In the genomic region with DNA sequence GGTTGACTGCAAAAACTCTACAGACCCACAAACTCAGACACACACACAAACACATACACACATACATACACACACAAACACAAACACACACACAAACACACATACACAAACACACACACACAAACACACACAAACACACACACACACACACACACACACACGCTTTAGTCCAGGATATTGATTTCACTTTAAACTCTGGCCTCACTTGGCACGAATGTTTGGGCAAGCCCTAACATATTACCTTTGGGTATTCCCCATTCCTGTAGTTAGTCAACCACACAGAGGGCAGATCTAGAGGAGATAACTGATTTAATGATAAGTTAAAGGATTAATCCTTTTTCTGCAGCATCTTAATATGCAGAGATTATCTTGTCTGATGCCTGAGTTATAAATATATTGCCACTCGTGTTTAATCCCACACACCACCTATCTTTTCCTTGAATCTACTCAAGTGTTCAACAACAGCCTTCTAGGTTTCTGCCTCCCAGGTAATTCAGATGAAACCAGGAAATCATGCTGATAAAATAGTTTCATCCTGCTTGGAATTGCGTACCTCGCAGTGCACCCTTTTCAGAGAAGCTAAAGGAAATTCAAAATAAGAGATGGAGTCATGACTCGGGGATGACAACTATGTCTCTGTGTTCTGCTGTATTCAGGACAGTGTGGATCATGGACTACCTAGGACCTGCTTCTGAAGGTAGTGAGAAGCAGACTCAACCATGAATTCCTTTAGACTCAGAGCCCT, we compare ENCODE assay signal across 25 cellular contexts. TPM values are rescaled to one million over a fixed set of nuclear protein-coding genes. Genes with fewer than 3 reads are reported as not detected.
DNase-seq lines count a peak whose midpoint lies in the region; ATAC-seq, FAIRE-seq and TF ChIP-seq lines count a peak whose summit lies in the region.
"Had no signal": no experiment of that assay in that cellular context is flagged by ENCODE, and none has a peak within 500 bp of the region (broad histone marks: within the 10 kb centered on the region; RNA-seq: fewer than 3 reads in every experiment).

No MANE protein-coding gene starts in this region.

- no peak for TF ChIP-seq POLR2A in breast epithelium (IDR thresholded peaks at IDR 0.05)
- no peak for TF ChIP-seq POLR2A in heart left ventricle (IDR thresholded peaks at IDR 0.05)

- peak; percentile 53 for ATAC-seq in stimulated activated effector memory CD8-positive, alpha-beta T cell treated with anti-CD3 and anti-CD28 coated beads, Interleukin-12 subunit alpha, Interleukin-12 subunit beta, amount 100 ng/mL, for 72 hours
- no peak for ATAC-seq in heart left ventricle
- ATAC-seq: upper lobe of right lung had no signal

- TF ChIP-seq CTCF in MCF 10A (IDR thresholded peaks at IDR 0.05; ENCODE audit: unreplicated experiment), result no peak
- TF ChIP-seq CTCF in breast epithelium (IDR thresholded peaks at IDR 0.05), result no peak
- no peak for TF ChIP-seq CTCF in heart left ventricle (IDR thresholded peaks at IDR 0.05)

- H3K27ac Mint-ChIP-seq in MCF 10A (ENCODE audit: low read depth, unreplicated experiment), result peak overlapping the region; percentile 98
- H3K27ac Mint-ChIP-seq in T-helper 2 cell treated with Interferon-gamma antibody and Interleukin-4, amounts not matched to agents 5 μg/mL and 100 μg/mL, for 36 hours, result peak overlapping the region; percentile 2
- H3K27ac Mint-ChIP-seq in stimulated activated effector memory CD8-positive, alpha-beta T cell treated with anti-CD3 and anti-CD28 coated beads, Interleukin-12 subunit alpha, Interleukin-12 subunit beta, amount 100 ng/mL, for 72 hours, result no peak overlapping the region
- H3K27ac Mint-ChIP-seq: activated naive CD8-positive, alpha-beta T cell treated with anti-CD3 and anti-CD28 coated beads, Interleukin-2, amount 10 ng/mL, durations not matched to agents 7 days and 5 days; nephron had no signal

- POLR2A ChIA-PET in MCF 10A (lab: Yijun Ruan, JAX), result interaction anchor here (0.7 to 2.7 kb wide), 11 partner anchors 11 to 337 kb away, joined by 3 to 9 read pairs (median 5); no protein-coding TSS in a partner anchor

- H3K9me3 ChIP-seq in breast epithelium, result no peaks in the 10 kb centered on the region
- no peaks in the 10 kb centered on the region for H3K9me3 ChIP-seq in heart left ventricle
- H3K9me3 ChIP-seq: BE2C, HAP-1, upper lobe of right lung had no signal

- H3K4me3 ChIP-seq in breast epithelium (no peak overlapping the region), heart left ventricle (no peak overlapping the region)
- H3K4me3 ChIP-seq: HAP-1, upper lobe of right lung had no signal

- no peaks in the 10 kb centered on the region for H3K27me3 Mint-ChIP-seq in MCF 10A (ENCODE audit: insufficient read depth, unreplicated experiment)
- H3K27me3 Mint-ChIP-seq in T-helper 2 cell treated with Interferon-gamma antibody and Interleukin-4, amounts not matched to agents 5 μg/mL and 100 μg/mL, for 36 hours (ENCODE audit: low read depth), result no peaks in the 10 kb centered on the region
- H3K27me3 Mint-ChIP-seq: central memory CD8-positive, alpha-beta T cell had no signal

- CTCF ChIA-PET in MCF 10A (lab: Yijun Ruan, JAX), result no interaction called here

- H3K36me3 ChIP-seq in breast epithelium (no peaks in the 10 kb centered on the region), heart left ventricle (no peaks in the 10 kb centered on the region)
- H3K36me3 ChIP-seq: BE2C, HAP-1, upper lobe of right lung had no signal

- H3K9me3 Mint-ChIP-seq in MCF 10A (ENCODE audit: unreplicated experiment), result no peaks in the 10 kb centered on the region
- H3K9me3 Mint-ChIP-seq in T-helper 2 cell treated with Interferon-gamma antibody and Interleukin-4, amounts not matched to agents 5 μg/mL and 100 μg/mL, for 36 hours, result peaks cover 4% of the 10 kb centered on the region
- H3K9me3 Mint-ChIP-seq in stimulated activated effector memory CD8-positive, alpha-beta T cell treated with anti-CD3 and anti-CD28 coated beads, Interleukin-12 subunit alpha, Interleukin-12 subunit beta, amount 100 ng/mL, for 72 hours, result no peaks in the 10 kb centered on the region
- H3K9me3 Mint-ChIP-seq: central memory CD8-positive, alpha-beta T cell had no signal

- DNase-seq in MCF 10A (ENCODE audit: unreplicated experiment), result peak; percentile 79
- DNase-seq in breast epithelium (ENCODE audit: low spot score in 2 of 2), result no peak
- no peak for DNase-seq in T-helper 2 cell treated with Interferon-gamma antibody and Interleukin-4, amounts not matched to agents 5 μg/mL and 100 μg/mL, for 36 hours (ENCODE audit: low spot score)
- peak; percentile 79 for DNase-seq in kidney tubule cell (ENCODE audit: low spot score)
- no peak for DNase-seq in stimulated activated effector memory CD8-positive, alpha-beta T cell treated with anti-CD3 and anti-CD28 coated beads, Interleukin-12 subunit alpha, Interleukin-12 subunit beta, amount 100 ng/mL, for 72 hours (ENCODE audit: low spot score in 2 of 2)
- no peak for DNase-seq in heart left ventricle
- no peak for DNase-seq in Kasumi-1 (lab: John Stamatoyannopoulos, UW)
- DNase-seq in urothelium cell line (ENCODE audit: low spot score), result no peak
- DNase-seq: activated naive CD8-positive, alpha-beta T cell treated with anti-CD3 and anti-CD28 coated beads, Interleukin-2, amount 10 ng/mL, durations not matched to agents 7 days and 5 days; BE2C; dermis blood vessel endothelial cell; GDM1; NCI-H1436 treated with DMSO at 0.1 percent for 48 hours; NCI-H2107; NCI-H510A treated with DMSO at 0.1 percent for 48 hours; SIG-M5; stimulated activated CD4-positive, alpha-beta T cell treated with anti-CD3 and anti-CD28 coated beads, Interleukin-2, amount 100 ng/mL, for 48 hours; substantia nigra; SW 1271; upper lobe of right lung had no signal

- H3K27ac ChIP-seq in breast epithelium (no peak overlapping the region), heart left ventricle (no peak overlapping the region)
- H3K27ac ChIP-seq: upper lobe of right lung had no signal

- no peak for FAIRE-seq in urothelium cell line (lab: Jason Lieb, UNC)
- FAIRE-seq: astrocyte, endometrium had no signal

- H3K27me3 ChIP-seq in breast epithelium (no peaks in the 10 kb centered on the region), heart left ventricle (peaks cover 0 to 4% (median 0%) of the 10 kb centered on the region in 9 donors)
- H3K27me3 ChIP-seq: BE2C, upper lobe of right lung had no signal

- intact Hi-C loops in MCF 10A (cut with micrococcal nuclease) (no loop called here), breast epithelium (cut with DNase I; ENCODE audit: low total_unique reads) (no loop called here), heart left ventricle (cut with DNase I) (no loop called here)

- H3K4me1 Mint-ChIP-seq in MCF 10A (ENCODE audit: insufficient read depth, unreplicated experiment), result peaks cover 14% of the 10 kb centered on the region
- H3K4me1 Mint-ChIP-seq in T-helper 2 cell treated with Interferon-gamma antibody and Interleukin-4, amounts not matched to agents 5 μg/mL and 100 μg/mL, for 36 hours (ENCODE audit: low read depth), result peaks cover 39% of the 10 kb centered on the region
- H3K4me1 Mint-ChIP-seq in stimulated activated effector memory CD8-positive, alpha-beta T cell treated with anti-CD3 and anti-CD28 coated beads, Interleukin-12 subunit alpha, Interleukin-12 subunit beta, amount 100 ng/mL, for 72 hours, result peaks cover 25% of the 10 kb centered on the region
- H3K4me1 Mint-ChIP-seq: nephron had no signal

- no peaks in the 10 kb centered on the region for H3K4me1 ChIP-seq in breast epithelium
- no peaks in the 10 kb centered on the region for H3K4me1 ChIP-seq in heart left ventricle
- H3K4me1 ChIP-seq: BE2C, HAP-1, upper lobe of right lung had no signal

- H3K36me3 Mint-ChIP-seq in MCF 10A (ENCODE audit: insufficient read depth, unreplicated experiment), result no peaks in the 10 kb centered on the region
- H3K36me3 Mint-ChIP-seq in T-helper 2 cell treated with Interferon-gamma antibody and Interleukin-4, amounts not matched to agents 5 μg/mL and 100 μg/mL, for 36 hours (ENCODE audit: low read depth), result peaks cover 6% of the 10 kb centered on the region
- H3K36me3 Mint-ChIP-seq in stimulated activated effector memory CD8-positive, alpha-beta T cell treated with anti-CD3 and anti-CD28 coated beads, Interleukin-12 subunit alpha, Interleukin-12 subunit beta, amount 100 ng/mL, for 72 hours, result no peaks in the 10 kb centered on the region
- H3K36me3 Mint-ChIP-seq: activated naive CD8-positive, alpha-beta T cell treated with anti-CD3 and anti-CD28 coated beads, Interleukin-2, amount 10 ng/mL, durations not matched to agents 7 days and 5 days had no signal

- BruUV-seq in MCF 10A (replicated peaks; lab: Mats Ljungman, UMichigan), result no TSS peak

- H3K4me3 Mint-ChIP-seq in MCF 10A (ENCODE audit: unreplicated experiment), result peak overlapping the region; percentile 34
- H3K4me3 Mint-ChIP-seq in T-helper 2 cell treated with Interferon-gamma antibody and Interleukin-4, amounts not matched to agents 5 μg/mL and 100 μg/mL, for 36 hours, result no peak overlapping the region
- H3K4me3 Mint-ChIP-seq in stimulated activated effector memory CD8-positive, alpha-beta T cell treated with anti-CD3 and anti-CD28 coated beads, Interleukin-12 subunit alpha, Interleukin-12 subunit beta, amount 100 ng/mL, for 72 hours, result no peak overlapping the region
- H3K4me3 Mint-ChIP-seq: activated naive CD8-positive, alpha-beta T cell treated with anti-CD3 and anti-CD28 coated beads, Interleukin-2, amount 10 ng/mL, durations not matched to agents 7 days and 5 days; central memory CD8-positive, alpha-beta T cell; nephron had no signal

- WGBS in heart left ventricle, 4 donors, result 81 to 87% (median 83%) methylated on average over 6 of the region's 6 CpGs

RNA-seq across cellular contexts. Expression of a gene that starts 14.5 kb away (rescaled TPM):
- total RNA-seq in MCF 10A (2022), result 86.2 and 102 TPM in 2 replicates
- total RNA-seq in breast epithelium, result 100 to 1,000 TPM in 2 of 3 donors, 10 to 100 TPM in 1; 24.8 to 165 (median 127) TPM
- 10 to 100 TPM in 2 of 9 donors, 1 to 10 TPM in 7; 1.5 to 54.5 (median 4.9) TPM for total RNA-seq in heart left ventricle
- 1 to 10 TPM in 1 of 2 donors, under 1 TPM in 1; 0.61 to 1.9 TPM for polyA plus RNA-seq in heart left ventricle

Comparison
In these comparisons a context has a peak if more than half of its experiments do, and no peak if none do; other contexts are left out.
1. DNase-seq: peak in MCF 10A (single experiment) and kidney tubule cell (single experiment); none in breast epithelium (0 of 2), T-helper 2 cell treated with Interferon-gamma antibody and Interleukin-4, amounts not matched to agents 5 μg/mL and 100 μg/mL, for 36 hours (single experiment), stimulated activated effector memory CD8-positive, alpha-beta T cell treated with anti-CD3 and anti-CD28 coated beads, Interleukin-12 subunit alpha, Interleukin-12 subunit beta, amount 100 ng/mL, for 72 hours (0 of 2), heart left ventricle (0 of 5), Kasumi-1 (0 of 2) and urothelium cell line (single experiment).